Comparison of ENCODE assay signal across 9 cellular contexts in the genomic region with DNA sequence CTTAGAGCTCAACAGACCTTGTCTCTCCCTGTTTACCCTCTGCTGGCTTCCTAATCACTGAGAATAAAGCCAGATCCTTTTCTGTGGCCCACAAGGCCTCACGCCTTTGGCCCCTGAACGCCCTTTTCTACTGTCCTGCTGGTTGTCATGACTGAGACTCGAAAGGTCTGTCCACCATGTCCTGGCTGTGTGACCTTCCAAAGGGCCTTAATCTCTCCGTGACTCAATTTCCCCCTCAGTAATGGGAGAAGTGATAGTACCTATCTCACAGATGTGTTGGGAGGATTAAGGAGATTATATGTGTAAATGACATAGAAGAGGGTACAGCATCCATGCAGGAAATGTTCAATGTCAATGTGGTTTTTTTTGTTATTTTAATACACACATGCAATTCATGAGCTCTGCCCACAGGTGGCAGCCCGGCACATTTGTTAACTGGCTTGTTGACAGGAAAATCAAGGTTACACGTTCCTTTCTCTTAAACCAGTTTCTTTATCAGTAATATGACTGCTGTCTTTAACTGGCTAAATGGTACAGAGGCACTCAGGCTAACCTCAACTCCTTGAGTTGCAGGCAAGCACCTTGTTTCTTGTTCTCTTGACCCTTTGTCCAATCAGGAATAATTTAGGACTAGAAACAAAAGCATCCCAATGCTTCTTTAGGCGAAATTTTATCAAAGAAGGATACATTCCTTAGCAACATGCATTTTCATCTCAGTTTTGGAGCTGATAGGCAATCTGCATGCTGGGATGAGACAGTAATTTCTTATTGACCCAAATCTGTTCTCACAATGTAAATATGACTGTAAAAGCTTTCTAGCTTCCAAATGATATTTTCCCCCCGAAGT. TPM values are rescaled to one million over a fixed set of nuclear protein-coding genes. Genes with fewer than 3 reads are reported as not detected.
A peak's percentile ranks its signal among the peaks of the same experiment; 100 is the strongest.
DNase-seq lines count a peak whose midpoint lies in the region; ATAC-seq and TF ChIP-seq lines count a peak whose summit lies in the region.
"Had no signal": no experiment of that assay in that cellular context is flagged by ENCODE, and none has a peak within 500 bp of the region (broad histone marks: within the 10 kb centered on the region; RNA-seq: fewer than 3 reads in every experiment).

No MANE protein-coding gene starts in this region.

- no peaks in the 10 kb centered on the region for H3K9me3 ChIP-seq in esophagus muscularis mucosa
- no peaks in the 10 kb centered on the region for H3K9me3 ChIP-seq in suprapubic skin
- H3K9me3 ChIP-seq: neutrophil had no signal

- TF ChIP-seq CTCF in esophagus muscularis mucosa (IDR thresholded peaks at IDR 0.05) = peak; percentile 78 to 81 (median 79)
- TF ChIP-seq CTCF in nephron (IDR thresholded peaks at IDR 0.05; ENCODE audit: unreplicated experiment in 3 of 3) = peak; percentile 81 to 88 (median 86)
- TF ChIP-seq CTCF in suprapubic skin (IDR thresholded peaks at IDR 0.05) = peak; percentile 51 to 73

- H3K4me1 Mint-ChIP-seq in nephron = peaks cover 27% of the 10 kb centered on the region

- no peak for TF ChIP-seq EP300 in esophagus muscularis mucosa (IDR thresholded peaks at IDR 0.05)
- no peak for TF ChIP-seq EP300 in suprapubic skin (IDR thresholded peaks at IDR 0.05)

- no peak overlapping the region for H3K4me3 ChIP-seq in esophagus muscularis mucosa
- H3K4me3 ChIP-seq in suprapubic skin = no peak overlapping the region

- peak overlapping the region; percentile 15 to 72 (median 33) for H3K27ac Mint-ChIP-seq in nephron

- H3K36me3 ChIP-seq in esophagus muscularis mucosa (no peaks in the 10 kb centered on the region), suprapubic skin (no peaks in the 10 kb centered on the region)
- H3K36me3 ChIP-seq: neutrophil had no signal

- peak; percentile 69 for DNase-seq in NCI-H82 (lab: John Stamatoyannopoulos, UW)
- no peak for DNase-seq in NCI-H82 treated with DMSO at 0.1 percent for 48 hours (lab: John Stamatoyannopoulos, UW; ENCODE audit: unreplicated experiment)
- DNase-seq in NCI-H446 treated with DMSO at 0.1 percent for 48 hours (lab: John Stamatoyannopoulos, UW) = peak; percentile 3
- peak; percentile 56 for DNase-seq in activated CD8-positive, alpha-beta memory T cell treated with anti-CD3 and anti-CD28 coated beads, Interleukin-2, amount 50 U/mL, for 4 hours
- peak; percentile 92 for DNase-seq in esophagus muscularis mucosa (ENCODE audit: extremely low spot score)
- DNase-seq in suprapubic skin (ENCODE audit: low spot score in 2 of 2) = no peak

- H3K27ac ChIP-seq in esophagus muscularis mucosa (replicated peaks in 1 of 4) (peak overlapping the region; percentile 6 to 63 (median 52)), suprapubic skin (no peak overlapping the region)
- H3K27ac ChIP-seq: neutrophil had no signal

- whole genome bisulfite sequencing in esophagus muscularis mucosa = 63% methylated on average over 8 of the region's 8 CpGs
- 62% methylated on average over 8 of the region's 8 CpGs for WGBS in suprapubic skin

- no peaks in the 10 kb centered on the region for H3K9me3 Mint-ChIP-seq in nephron

- intact Hi-C loops in esophagus muscularis mucosa (cut with DNase I) = loop anchor here (2.0 kb wide), 1 partner anchor 317 kb away; no protein-coding TSS in a partner anchor

- no peaks in the 10 kb centered on the region for H3K27me3 ChIP-seq in esophagus muscularis mucosa
- no peaks in the 10 kb centered on the region for H3K27me3 ChIP-seq in suprapubic skin

- peak; percentile 63 for ATAC-seq in HG02885 (IDR thresholded peaks at IDR 0.05; ENCODE audit: poor library complexity, unreplicated experiment)

- no peak overlapping the region for H3K4me3 Mint-ChIP-seq in nephron

- H3K4me1 ChIP-seq in esophagus muscularis mucosa (peaks cover 4 to 47% (median 35%) of the 10 kb centered on the region in 4 donors), suprapubic skin (peaks cover 8% of the 10 kb centered on the region)

- H3K36me3 Mint-ChIP-seq in nephron (ENCODE audit: low read depth) = no peaks in the 10 kb centered on the region

- TF ChIP-seq POLR2A in esophagus muscularis mucosa (IDR thresholded peaks at IDR 0.05; ENCODE audit: low read depth) = no peak
- TF ChIP-seq POLR2A in suprapubic skin (IDR thresholded peaks at IDR 0.05) = no peak

- peaks cover 9% of the 10 kb centered on the region for H3K27me3 Mint-ChIP-seq in nephron (ENCODE audit: low read depth)

RNA-seq across cellular contexts. Expression of a gene that starts 16.6 kb away (rescaled TPM):
- total RNA-seq in esophagus muscularis mucosa = under 1 TPM in 3 of 4 donors, not detected in 1; 0.26 to 0.52 (median 0.33) TPM
- total RNA-seq in suprapubic skin = 1 to 10 TPM in 2 of 4 donors, under 1 TPM in 1, not detected in 1; 0.26 to 3.9 (median 3.3) TPM

Comparison
In these comparisons a context has a peak if more than half of its experiments do, and no peak if none do; other contexts are left out.
1. DNase-seq: peak in NCI-H82 (single experiment), NCI-H446 treated with DMSO at 0.1 percent for 48 hours (single experiment), activated CD8-positive, alpha-beta memory T cell treated with anti-CD3 and anti-CD28 coated beads, Interleukin-2, amount 50 U/mL, for 4 hours (single experiment) and esophagus muscularis mucosa (single experiment); none in NCI-H82 treated with DMSO at 0.1 percent for 48 hours (single experiment) and suprapubic skin (0 of 2).
2. Peak in every context shown above with its lines, with median percentiles within 50 percentile points of each other: CTCF ChIP-seq.